In the genomic region with DNA sequence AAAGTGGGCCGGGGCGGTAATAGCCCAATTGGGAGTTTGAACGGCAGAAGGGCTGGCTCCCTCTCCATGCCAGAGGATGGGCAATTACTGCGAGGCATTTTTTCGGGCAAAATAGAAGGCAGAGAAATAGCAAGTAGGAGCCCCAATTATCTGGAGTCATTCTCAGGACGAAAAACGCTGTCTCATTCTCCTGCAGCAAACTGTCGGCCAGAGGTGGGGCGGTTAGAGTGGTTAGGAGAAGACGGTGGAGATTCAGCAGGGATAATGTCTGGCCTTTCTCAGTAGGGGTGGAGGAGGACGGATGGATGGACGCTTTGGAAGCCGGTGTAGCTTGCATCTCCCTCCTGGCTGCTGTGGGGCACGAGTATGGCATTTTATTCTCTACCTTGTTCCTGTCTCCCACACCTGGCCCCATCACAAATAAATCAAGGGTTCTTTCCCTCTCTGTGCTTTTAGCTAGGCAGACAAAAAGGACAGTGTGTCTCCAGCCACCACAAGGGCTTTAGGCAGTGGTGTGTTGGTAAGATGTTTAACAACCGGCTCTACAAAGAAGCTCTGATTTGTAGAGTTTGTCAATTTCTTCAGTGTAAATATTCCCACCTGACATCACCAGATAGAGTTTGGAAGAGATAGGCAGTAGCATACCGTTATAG, we compare ENCODE assay signal across 1 cellular context.
TF ChIP-seq lines count a peak whose summit lies in the region.

No MANE protein-coding gene starts in this region.

TF ChIP-seq in K562, 482 proteins besides CTCF, POLR2A, EP300 and RAD21 (continued from another document):
- TF ChIP-seq, protein P1, sequence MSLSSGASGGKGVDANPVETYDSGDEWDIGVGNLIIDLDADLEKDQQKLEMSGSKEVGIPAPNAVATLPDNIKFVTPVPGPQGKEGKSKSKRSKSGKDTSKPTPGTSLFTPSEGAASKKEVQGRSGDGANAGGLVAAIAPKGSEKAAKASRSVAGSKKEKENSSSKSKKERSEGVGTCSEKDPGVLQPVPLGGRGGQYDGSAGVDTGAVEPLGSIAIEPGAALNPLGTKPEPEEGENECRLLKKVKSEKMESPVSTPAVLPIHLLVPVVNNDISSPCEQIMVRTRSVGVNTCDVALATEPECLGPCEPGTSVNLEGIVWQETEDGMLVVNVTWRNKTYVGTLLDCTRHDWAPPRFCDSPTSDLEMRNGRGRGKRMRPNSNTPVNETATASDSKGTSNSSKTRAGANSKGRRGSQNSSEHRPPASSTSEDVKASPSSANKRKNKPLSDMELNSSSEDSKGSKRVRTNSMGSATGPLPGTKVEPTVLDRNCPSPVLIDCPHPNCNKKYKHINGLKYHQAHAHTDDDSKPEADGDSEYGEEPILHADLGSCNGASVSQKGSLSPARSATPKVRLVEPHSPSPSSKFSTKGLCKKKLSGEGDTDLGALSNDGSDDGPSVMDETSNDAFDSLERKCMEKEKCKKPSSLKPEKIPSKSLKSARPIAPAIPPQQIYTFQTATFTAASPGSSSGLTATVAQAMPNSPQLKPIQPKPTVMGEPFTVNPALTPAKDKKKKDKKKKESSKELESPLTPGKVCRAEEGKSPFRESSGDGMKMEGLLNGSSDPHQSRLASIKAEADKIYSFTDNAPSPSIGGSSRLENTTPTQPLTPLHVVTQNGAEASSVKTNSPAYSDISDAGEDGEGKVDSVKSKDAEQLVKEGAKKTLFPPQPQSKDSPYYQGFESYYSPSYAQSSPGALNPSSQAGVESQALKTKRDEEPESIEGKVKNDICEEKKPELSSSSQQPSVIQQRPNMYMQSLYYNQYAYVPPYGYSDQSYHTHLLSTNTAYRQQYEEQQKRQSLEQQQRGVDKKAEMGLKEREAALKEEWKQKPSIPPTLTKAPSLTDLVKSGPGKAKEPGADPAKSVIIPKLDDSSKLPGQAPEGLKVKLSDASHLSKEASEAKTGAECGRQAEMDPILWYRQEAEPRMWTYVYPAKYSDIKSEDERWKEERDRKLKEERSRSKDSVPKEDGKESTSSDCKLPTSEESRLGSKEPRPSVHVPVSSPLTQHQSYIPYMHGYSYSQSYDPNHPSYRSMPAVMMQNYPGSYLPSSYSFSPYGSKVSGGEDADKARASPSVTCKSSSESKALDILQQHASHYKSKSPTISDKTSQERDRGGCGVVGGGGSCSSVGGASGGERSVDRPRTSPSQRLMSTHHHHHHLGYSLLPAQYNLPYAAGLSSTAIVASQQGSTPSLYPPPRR (CRISPR knock-in tag; IDR thresholded peaks at IDR 0.05; ENCODE audit: borderline replicate concordance) = no peak
- TF ChIP-seq SREBF1 (IDR thresholded peaks at IDR 0.05; ENCODE audit: borderline replicate concordance, low read depth, low read length) = no peak
- 0 out of 2 replicates have a peak, but pooled peaks have one; percentile 25 for TF ChIP-seq CREM (IDR thresholded peaks at IDR 0.05; ENCODE audit: low read depth)
- no peak for TF ChIP-seq RBFOX2 (IDR thresholded peaks at IDR 0.05; ENCODE audit: low read depth, low read length)
- no peak for TF ChIP-seq KAT8 (IDR thresholded peaks at IDR 0.05; ENCODE audit: low read depth)
- TF ChIP-seq SIN3A (IDR thresholded peaks at IDR 0.05; ENCODE audit: borderline replicate concordance in 2 of 2, control insufficient read depth in 1 of 2, low read depth in 2 of 2, low read length in 2 of 2) = no peak
- no peak for TF ChIP-seq RAD51 (IDR thresholded peaks at IDR 0.05; ENCODE audit: borderline replicate concordance, low read depth)
- peak; percentile 93 for TF ChIP-seq MAFG (tag; conservative IDR thresholded peaks at IDR 0.05)
